Comparison of ENCODE assay signal across 8 cellular contexts in genomic region chr5:141849371-141850182, GRCh38. TPM values are rescaled to one million over a fixed set of nuclear protein-coding genes. Genes with fewer than 3 reads are reported as not detected.
DNase-seq lines count a peak whose midpoint lies in the region; ATAC-seq and TF ChIP-seq lines count a peak whose summit lies in the region.

No MANE protein-coding gene starts in this region.

- TF ChIP-seq EP300 in stomach (IDR thresholded peaks at IDR 0.05), result no peak

- H3K27ac ChIP-seq in stomach, result peak overlapping the region; percentile 94 to 99 (median 96)

- 0 to 1% (median 0%) methylated on average over 59 to 76 of the region's 76 CpGs for WGBS in stomach, 5 donors

- peak overlapping the region; percentile 77 for H3K4me3 ChIP-seq in fibroblast of villous mesenchyme (ENCODE audit: low read depth, low read length)
- H3K4me3 ChIP-seq in stomach, result peak overlapping the region; percentile 56 to 66 (median 64)

- TSS peak; percentile 97 for BruUV-seq in Calu3 (replicated peaks; lab: Mats Ljungman, UMichigan)

- peak; percentile 83 for ATAC-seq in GM21390 (IDR thresholded peaks at IDR 0.05; ENCODE audit: unreplicated experiment)

- TF ChIP-seq CTCF in Calu3 (IDR thresholded peaks at IDR 0.05; ENCODE audit: unreplicated experiment) (no peak), fibroblast of villous mesenchyme (IDR thresholded peaks at IDR 0.05; ENCODE audit: insufficient read depth, low read depth, low read length) (no peak), neural crest cell (conservative IDR thresholded peaks at IDR 0.05) (peak; percentile 23), stomach (IDR thresholded peaks at IDR 0.05) (peak in 1 of 7 experiments; percentile 21)

- H3K4me1 ChIP-seq in stomach, result peaks cover 38 to 60% (median 44%) of the 10 kb centered on the region in 4 donors

- peak; percentile 99 for DNase-seq in Calu3
- DNase-seq in HuH-7.5 (ENCODE audit: low spot score), result peak; percentile 82
- peak; percentile 87 for DNase-seq in RPMI8226
- DNase-seq in activated effector memory CD4-positive, alpha-beta T cell treated with anti-CD3 and anti-CD28 coated beads, Interleukin-2, amount 50 U/mL, for 16 hours, result peak; percentile 87
- DNase-seq in fibroblast of villous mesenchyme (ENCODE audit: low read depth), result peak; percentile 73
- DNase-seq in neural crest cell (ENCODE audit: low read depth, low spot score), result peak; percentile 68
- DNase-seq in stomach, result peak; percentile 95

- no peaks in the 10 kb centered on the region for H3K9me3 ChIP-seq in stomach

- peaks cover 76% of the 10 kb centered on the region for H3K36me3 Mint-ChIP-seq in Calu3 (ENCODE audit: insufficient read depth, unreplicated experiment)
- no peaks in the 10 kb centered on the region for H3K36me3 Mint-ChIP-seq in neural crest cell (ENCODE audit: low read depth)

- peaks cover 3 to 18% (median 16%) of the 10 kb centered on the region in 4 donors for H3K36me3 ChIP-seq in stomach

- peak in 2 of 4 donors; percentile 43 to 59 for TF ChIP-seq POLR2A in stomach (IDR thresholded peaks at IDR 0.05)

- CTCF ChIA-PET in Calu3 (lab: Charles Lee), result interaction anchor here (0.6 to 2.6 kb wide), 6 partner anchors 9 to 146 kb away, joined by 3 to 12 read pairs (median 3); partner anchors contain the start of genes PCDH1 and RNF14

- H3K4me3 Mint-ChIP-seq in Calu3 (ENCODE audit: low read depth, unreplicated experiment) (peak overlapping the region; percentile 48), neural crest cell (peak overlapping the region; percentile 92)

- intact Hi-C loops in Calu3 (cut with micrococcal nuclease; ENCODE audit: unreplicated experiment), result loop anchor here (1.0 to 2.0 kb wide), 2 partner anchors 17 to 27 kb away; no protein-coding TSS in a partner anchor
- intact Hi-C loops in stomach (cut with DNase I; ENCODE audit: low total_unique reads), result no loop called here

- H3K27ac Mint-ChIP-seq in Calu3 (ENCODE audit: unreplicated experiment) (peak overlapping the region; percentile 93), neural crest cell (ENCODE audit: unreplicated experiment) (peak overlapping the region; percentile 95)

- peaks cover 53% of the 10 kb centered on the region for H3K4me1 Mint-ChIP-seq in Calu3 (ENCODE audit: low read depth, unreplicated experiment)
- peaks cover 33% of the 10 kb centered on the region for H3K4me1 Mint-ChIP-seq in neural crest cell

- H3K27me3 Mint-ChIP-seq in Calu3 (ENCODE audit: unreplicated experiment) (no peaks in the 10 kb centered on the region), neural crest cell (ENCODE audit: low read depth) (no peaks in the 10 kb centered on the region)

- peaks cover 3% of the 10 kb centered on the region for H3K9me3 Mint-ChIP-seq in Calu3 (ENCODE audit: low read depth, unreplicated experiment)
- no peaks in the 10 kb centered on the region for H3K9me3 Mint-ChIP-seq in neural crest cell

- peaks cover 0 to 3% (median 0%) of the 10 kb centered on the region in 3 donors for H3K27me3 ChIP-seq in stomach

RNA-seq across cellular contexts. Expression of gene PCDH1, which starts 28.6 kb away (rescaled TPM):
- total RNA-seq in Calu3 (2022) (146 and 167 TPM in 2 replicates), fibroblast of villous mesenchyme (0.43 and 3.5 TPM in 2 replicates), neural crest cell (16.2 and 17.3 TPM in 2 replicates), stomach (10 to 100 TPM; 35.3 to 96.9 (median 79.1) TPM)
- 10 to 100 TPM in 2 of 3 donors, 1 to 10 TPM in 1; 8.7 to 20.9 (median 10.6) TPM for polyA plus RNA-seq in stomach

Comparison
In these comparisons a context has a peak if more than half of its experiments do, and no peak if none do; other contexts are left out.
1. Peak in every context shown above with its lines: DNase-seq, ATAC-seq, H3K4me3 ChIP-seq and H3K27ac ChIP-seq.